In genomic region chr11:14907411-14908213, GRCh38 we compare ENCODE assay signal across 8 cellular contexts. TPM values are rescaled to one million over a fixed set of nuclear protein-coding genes. Genes with fewer than 3 reads are reported as not detected.
DNase-seq lines count a peak whose midpoint lies in the region; ATAC-seq, FAIRE-seq and TF ChIP-seq lines count a peak whose summit lies in the region.

No MANE protein-coding gene starts in this region.

- H3K79me2 ChIP-seq in endothelial cell of umbilical vein (ENCODE audit: control insufficient read depth, insufficient read depth, low read length) = no peaks in the 10 kb centered on the region

- no peaks in the 10 kb centered on the region for H3K9me1 ChIP-seq in endothelial cell of umbilical vein (replicated peaks; ENCODE audit: control insufficient read depth, extremely low read depth, insufficient read depth, low read length)

- CTCF ChIA-PET in endothelial cell of umbilical vein (lab: Charles Lee) = interaction anchor here (0.6 to 9.7 kb wide), 79 partner anchors 7 to 1706 kb away, joined by 3 to 833 read pairs (median 6); partner anchors contain the start of genes CALCB, CYP2R1 and PSMA1

- H3K4me3 Mint-ChIP-seq in CD14-positive monocyte = no peak overlapping the region
- no peak overlapping the region for H3K4me3 Mint-ChIP-seq in nephron
- H3K4me3 Mint-ChIP-seq in stimulated activated naive CD8-positive, alpha-beta T cell treated with anti-CD3 and anti-CD28 coated beads, Interleukin-15, amount 100 ng/mL, for 72 hours = peak overlapping the region; percentile 57 to 60

- peak; percentile 93 for TF ChIP-seq CTCF in CD14-positive monocyte (IDR thresholded peaks at IDR 0.05)
- peak; percentile 77 to 93 for TF ChIP-seq CTCF in endothelial cell of umbilical vein (IDR thresholded peaks at IDR 0.05; ENCODE audit: extremely low read depth in 1 of 2, insufficient read depth in 1 of 2, low read depth in 1 of 2, low read length in 2 of 2)
- TF ChIP-seq CTCF in nephron (IDR thresholded peaks at IDR 0.05; ENCODE audit: unreplicated experiment in 3 of 3) = peak; percentile 62 to 69 (median 62)

- BruUV-seq in endothelial cell of umbilical vein (replicated peaks; lab: Mats Ljungman, UMichigan) = no TSS peak

- H3K4me2 ChIP-seq in endothelial cell of umbilical vein (ENCODE audit: insufficient read depth, low read length) = no peak overlapping the region

- FAIRE-seq in endothelial cell of umbilical vein (lab: Jason Lieb, UNC) = peak; percentile 67

- no peak overlapping the region for H3K4me3 ChIP-seq in endothelial cell of umbilical vein (replicated peaks in 1 of 3; ENCODE audit: insufficient read depth in 1 of 3, low read depth in 1 of 3, low read length in 3 of 3)

- POLR2A ChIA-PET in endothelial cell of umbilical vein (lab: Charles Lee) = interaction anchor here (1.8 to 1.9 kb wide), 2 partner anchors 16 to 118 kb away, joined by 7 to 10 read pairs; partner anchors contain the start of gene CYP2R1

- DNase-seq in CD14-positive monocyte (ENCODE audit: low spot score) (peak; percentile 83), NCI-H69 (lab: John Stamatoyannopoulos, UW) (peak; percentile 81), endothelial cell of umbilical vein (ENCODE audit: low read depth, low spot score) (peak; percentile 42)
- DNase-seq in activated CD8-positive, alpha-beta memory T cell treated with anti-CD3 and anti-CD28 coated beads for 4 hours (ENCODE audit: low read depth in 2 of 2) = peak; percentile 65 to 67
- peak; percentile 79 to 83 for DNase-seq in stimulated activated naive CD8-positive, alpha-beta T cell treated with anti-CD3 and anti-CD28 coated beads, Interleukin-15, amount 100 ng/mL, for 72 hours

- H3K27me3 Mint-ChIP-seq in CD14-positive monocyte (ENCODE audit: low read depth in 3 of 3) (peaks cover 16 to 35% (median 22%) of the 10 kb centered on the region in 3 donors), nephron (ENCODE audit: low read depth) (peaks cover 8% of the 10 kb centered on the region)
- H3K27me3 Mint-ChIP-seq in stimulated activated naive CD8-positive, alpha-beta T cell treated with anti-CD3 and anti-CD28 coated beads, Interleukin-15, amount 100 ng/mL, for 72 hours = no peaks in the 10 kb centered on the region

- TF ChIP-seq POLR2A in endothelial cell of umbilical vein (IDR thresholded peaks at IDR 0.05; ENCODE audit: low read depth, low read length) = no peak

- H2AFZ ChIP-seq in endothelial cell of umbilical vein (ENCODE audit: low read depth, low read length) = no peak overlapping the region

- dilution Hi-C loops in endothelial cell of umbilical vein (cut with MboI; ENCODE audit: extremely low pct_ligation_motif_present, low sequenced_read_pairs) = no loop called here

- H3K36me3 Mint-ChIP-seq in CD14-positive monocyte = no peaks in the 10 kb centered on the region
- H3K36me3 Mint-ChIP-seq in nephron (ENCODE audit: low read depth) = no peaks in the 10 kb centered on the region

- intact Hi-C loops in CD14-positive monocyte (cut with micrococcal nuclease) (loop anchor here (2.0 to 10.0 kb wide), 4 partner anchors 115 to 370 kb away; partner anchors contain the start of gene PDE3B (in 2 of the 2)), endothelial cell of umbilical vein (cut with micrococcal nuclease) (loop anchor here (1.0 to 5.0 kb wide), 7 partner anchors 99 to 385 kb away; partner anchors contain the start of genes PDE3B and PSMA1)

- H3K9me3 Mint-ChIP-seq in CD14-positive monocyte (peaks cover 0 to 2% (median 0%) of the 10 kb centered on the region in 7 donors), nephron (no peaks in the 10 kb centered on the region)
- no peaks in the 10 kb centered on the region for H3K9me3 Mint-ChIP-seq in stimulated activated naive CD8-positive, alpha-beta T cell treated with anti-CD3 and anti-CD28 coated beads, Interleukin-15, amount 100 ng/mL, for 72 hours

- H3K36me3 ChIP-seq in endothelial cell of umbilical vein (ENCODE audit: control insufficient read depth in 2 of 2, extremely low read depth in 1 of 2, insufficient read depth in 2 of 2, low read length in 2 of 2) = no peaks in the 10 kb centered on the region

- no peak overlapping the region for H3K27ac ChIP-seq in endothelial cell of umbilical vein (ENCODE audit: insufficient read depth, low read depth, low read length)

- H3K4me1 ChIP-seq in endothelial cell of umbilical vein (ENCODE audit: control insufficient read depth, extremely low read depth, insufficient read depth, low read length) = peaks cover 16% of the 10 kb centered on the region

- ATAC-seq in GM19324 (IDR thresholded peaks at IDR 0.05; ENCODE audit: low FRiP score, unreplicated experiment) (peak; percentile 48), HG03354 (IDR thresholded peaks at IDR 0.05; ENCODE audit: poor library complexity, severe bottlenecking, unreplicated experiment) (peak; percentile 57)
- ATAC-seq in stimulated activated naive CD8-positive, alpha-beta T cell treated with anti-CD3 and anti-CD28 coated beads, Interleukin-15, amount 100 ng/mL, for 72 hours = peak; percentile 64

- peaks cover 0 to 13% of the 10 kb centered on the region in 2 experiments for H3K27me3 ChIP-seq in endothelial cell of umbilical vein (ENCODE audit: control insufficient read depth in 2 of 2, insufficient read depth in 2 of 2, low read length in 2 of 2)

- H4K20me1 ChIP-seq in endothelial cell of umbilical vein (replicated peaks; ENCODE audit: control insufficient read depth, extremely low read depth, insufficient read depth, low read length) = no peaks in the 10 kb centered on the region

- no peak overlapping the region for H3K9ac ChIP-seq in endothelial cell of umbilical vein (replicated peaks; ENCODE audit: extremely low read depth, insufficient read depth, low read length)

- peaks cover 32% of the 10 kb centered on the region for H3K4me1 Mint-ChIP-seq in CD14-positive monocyte
- H3K4me1 Mint-ChIP-seq in nephron = no peaks in the 10 kb centered on the region
- peaks cover 50% of the 10 kb centered on the region for H3K4me1 Mint-ChIP-seq in stimulated activated naive CD8-positive, alpha-beta T cell treated with anti-CD3 and anti-CD28 coated beads, Interleukin-15, amount 100 ng/mL, for 72 hours

- H3K9me3 ChIP-seq in endothelial cell of umbilical vein (replicated peaks; ENCODE audit: control insufficient read depth, insufficient read depth, low read length) = no peaks in the 10 kb centered on the region

- H3K27ac Mint-ChIP-seq in CD14-positive monocyte (no peak overlapping the region), nephron (no peak overlapping the region)
- no peak overlapping the region for H3K27ac Mint-ChIP-seq in stimulated activated naive CD8-positive, alpha-beta T cell treated with anti-CD3 and anti-CD28 coated beads, Interleukin-15, amount 100 ng/mL, for 72 hours

TF ChIP-seq in endothelial cell of umbilical vein, 7 proteins besides CTCF, POLR2A, EP300 and RAD21:
- TF ChIP-seq POLR2AphosphoS5 (IDR thresholded peaks at IDR 0.05; ENCODE audit: insufficient read depth, low read depth, low read length) (no peak), MAX (IDR thresholded peaks at IDR 0.05; ENCODE audit: insufficient read depth, insufficient read length) (no peak), EZH2 (IDR thresholded peaks at IDR 0.05; ENCODE audit: borderline replicate concordance, low read depth, low read length, severe bottlenecking) (no peak), GATA2 (IDR thresholded peaks at IDR 0.05; ENCODE audit: insufficient read depth, insufficient read length, low read depth, low read length) (no peak), FOS (IDR thresholded peaks at IDR 0.05; ENCODE audit: borderline replicate concordance, insufficient read depth, low read length) (no peak), JUN (IDR thresholded peaks at IDR 0.05; ENCODE audit: borderline replicate concordance, insufficient read depth, insufficient read length, low read depth) (no peak), MYC (IDR thresholded peaks at IDR 0.05; ENCODE audit: low read depth, low read length) (no peak)

RNA-seq across cellular contexts. Expression of gene CYP2R1, which starts 15.6 kb away (rescaled TPM):
- 1 to 10 TPM; 5.4 to 8.3 TPM for polyA plus RNA-seq in CD14-positive monocyte
- total RNA-seq in endothelial cell of umbilical vein = 8.0 and 11.6 TPM in 2 replicates
- 5.8 and 6.5 TPM in 2 replicates for polyA plus RNA-seq in endothelial cell of umbilical vein
- polyA plus RNA-seq in endothelial cell of umbilical vein (2011; cell fraction: cytosol; rRNA removed) = 6.0 and 7.6 TPM in 2 replicates
- 31.7 and 35.8 TPM in 2 replicates for polyA plus RNA-seq in endothelial cell of umbilical vein (2011; cell fraction: nucleus; rRNA removed)
- polyA plus RNA-seq in endothelial cell of umbilical vein (2012) = 15.8 and 16.3 TPM in 2 replicates
- 8.0 and 8.1 TPM in 2 replicates for polyA minus RNA-seq in endothelial cell of umbilical vein
- polyA minus RNA-seq in endothelial cell of umbilical vein (2011; cell fraction: cytosol; rRNA and poly(A)+ RNA removed) = 1.8 TPM
- 9.7 and 15.8 TPM in 2 replicates for polyA minus RNA-seq in endothelial cell of umbilical vein (2011; cell fraction: nucleus; rRNA and poly(A)+ RNA removed)

Comparison
In these comparisons a context has a peak if more than half of its experiments do, and no peak if none do; other contexts are left out.
1. H3K4me3 Mint-ChIP-seq: peak in stimulated activated naive CD8-positive, alpha-beta T cell treated with anti-CD3 and anti-CD28 coated beads, Interleukin-15, amount 100 ng/mL, for 72 hours (2 of 2); none in CD14-positive monocyte (0 of 2) and nephron (0 of 3).
2. Peak in every context shown above with its lines, with median percentiles within 50 percentile points of each other: DNase-seq, CTCF ChIP-seq and ATAC-seq.